ENCODE assay signal across 8 cellular contexts in the genomic region with DNA sequence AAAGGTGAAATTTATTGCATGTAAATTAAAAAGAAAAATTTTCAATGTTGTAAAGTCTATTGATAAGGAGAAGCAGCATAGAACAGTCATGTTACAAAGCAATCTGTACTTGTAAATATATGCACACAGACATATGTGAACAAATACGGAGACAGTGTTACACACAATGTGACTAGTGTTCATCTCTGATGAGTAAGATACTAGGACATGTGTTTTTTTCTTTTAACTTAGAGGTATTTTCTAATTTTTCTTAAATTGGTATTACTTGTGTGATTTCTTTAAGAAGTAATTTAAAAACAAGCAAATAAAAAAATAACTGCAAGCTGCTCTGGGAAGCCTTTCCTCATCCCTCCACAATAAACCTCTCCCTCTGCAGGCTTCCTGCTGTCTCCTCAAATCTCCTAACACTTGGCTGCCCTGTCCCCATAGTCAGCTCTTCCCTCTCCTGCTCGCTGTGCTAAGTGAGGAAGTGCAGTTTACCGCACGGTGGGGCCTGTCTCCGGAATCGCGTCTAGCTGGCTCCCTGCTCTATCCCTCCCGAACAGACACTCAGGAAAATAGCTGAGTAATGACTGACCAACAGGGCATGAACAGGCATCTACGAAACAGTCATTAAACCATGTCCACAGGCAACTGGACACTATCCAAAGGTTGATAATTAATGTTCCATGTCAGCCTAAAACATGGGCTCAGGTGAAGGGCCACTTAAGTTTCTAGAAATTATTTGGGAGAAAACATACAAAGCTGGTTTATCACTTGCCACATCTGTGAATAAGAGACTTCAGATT. TPM values are rescaled to one million over a fixed set of nuclear protein-coding genes. Genes with fewer than 3 reads are reported as not detected.
DNase-seq lines count a peak whose midpoint lies in the region; ATAC-seq, FAIRE-seq and TF ChIP-seq lines count a peak whose summit lies in the region.

No MANE protein-coding gene starts in this region.

- CTCF ChIA-PET in CD4-positive, alpha-beta memory T cell (lab: Charles Lee; ENCODE audit: partially characterized antibody): interaction anchor here (4.2 kb wide), 1 partner anchor 10 kb away, joined by 34 read pairs; no protein-coding TSS in a partner anchor

- peaks cover 19% of the 10 kb centered on the region for H3K4me1 Mint-ChIP-seq in glutamatergic neuron (ENCODE audit: low read depth, unreplicated experiment)
- H3K4me1 Mint-ChIP-seq in CD4-positive, alpha-beta memory T cell: no peaks in the 10 kb centered on the region

- peak overlapping the region; percentile 83 for H3K27ac Mint-ChIP-seq in glutamatergic neuron (ENCODE audit: unreplicated experiment)
- H3K27ac Mint-ChIP-seq in CD4-positive, alpha-beta memory T cell: peak overlapping the region in 1 of 7 donors; percentile 4

- no peaks in the 10 kb centered on the region for H3K36me3 ChIP-seq in HUES64 (ENCODE audit: insufficient read depth, low read length)
- no peaks in the 10 kb centered on the region for H3K36me3 ChIP-seq in pancreas
- no peaks in the 10 kb centered on the region for H3K36me3 ChIP-seq in CD4-positive, alpha-beta memory T cell (ENCODE audit: insufficient read depth, low read length)

- H3K27me3 ChIP-seq in HUES64 (ENCODE audit: insufficient read depth, low read length) (no peaks in the 10 kb centered on the region), pancreas (no peaks in the 10 kb centered on the region)
- H3K27me3 ChIP-seq in CD4-positive, alpha-beta memory T cell (ENCODE audit: insufficient read depth, low read length): no peaks in the 10 kb centered on the region

- H3K36me3 Mint-ChIP-seq in glutamatergic neuron (ENCODE audit: unreplicated experiment): no peaks in the 10 kb centered on the region
- H3K36me3 Mint-ChIP-seq in CD4-positive, alpha-beta memory T cell: no peaks in the 10 kb centered on the region

- H3K27me3 Mint-ChIP-seq in glutamatergic neuron (ENCODE audit: unreplicated experiment): no peaks in the 10 kb centered on the region
- H3K27me3 Mint-ChIP-seq in CD4-positive, alpha-beta memory T cell: peaks cover 0 to 12% of the 10 kb centered on the region in 2 donors

- POLR2A ChIA-PET in CD4-positive, alpha-beta memory T cell (lab: Charles Lee; ENCODE audit: partially characterized antibody): no interaction called here

- FAIRE-seq in pancreas (lab: Jason Lieb, UNC): no peak

- H3K4me3 Mint-ChIP-seq in glutamatergic neuron (ENCODE audit: unreplicated experiment): peak overlapping the region; percentile 27
- H3K4me3 Mint-ChIP-seq in CD4-positive, alpha-beta memory T cell: no peak overlapping the region

- WGBS in HUES64: 24% methylated on average over 9 of the region's 9 CpGs
- WGBS in pancreas, 2 donors: 6 to 7% methylated on average over 9 of the region's 9 CpGs

- intact Hi-C loops in pancreas (cut with DNase I): no loop called here
- intact Hi-C loops in CD4-positive, alpha-beta memory T cell (cut with micrococcal nuclease): no loop called here

- peak; percentile 56 for DNase-seq in AG09309 (ENCODE audit: low read depth)
- DNase-seq in glutamatergic neuron: peak; percentile 59
- peak in 4 of 6 donors; percentile 27 to 67 (median 53) for DNase-seq in pancreas
- no peak for DNase-seq in CD4-positive, alpha-beta memory T cell

- no peaks in the 10 kb centered on the region for H3K9me3 Mint-ChIP-seq in glutamatergic neuron (ENCODE audit: unreplicated experiment)
- no peaks in the 10 kb centered on the region for H3K9me3 Mint-ChIP-seq in CD4-positive, alpha-beta memory T cell

- ATAC-seq in pancreas (peak; percentile 88 to 96 (median 95)), HG02623 (IDR thresholded peaks at IDR 0.05; ENCODE audit: unreplicated experiment) (no peak), HG03097 (IDR thresholded peaks at IDR 0.05; ENCODE audit: low FRiP score, unreplicated experiment) (no peak)

- TF ChIP-seq CTCF in AG09309 (IDR thresholded peaks at IDR 0.05; ENCODE audit: control insufficient read depth, insufficient read depth, low read depth, low read length, missing control alignments) (peak; percentile 35), VCaP (conservative IDR thresholded peaks at IDR 0.05) (peak; percentile 29; the same call in 1 of the 2 replicates), glutamatergic neuron (IDR thresholded peaks at IDR 0.05; ENCODE audit: partially characterized antibody, unreplicated experiment) (no peak), pancreas (IDR thresholded peaks at IDR 0.05) (no peak)

- H3K27ac ChIP-seq in HUES64 (ENCODE audit: low read depth, low read length): peak overlapping the region; percentile 4; the same call in 1 of the 2 replicates
- H3K27ac ChIP-seq in VCaP: peak overlapping the region; percentile 71
- H3K27ac ChIP-seq in pancreas: peak overlapping the region in 2 of 4 donors; percentile 42 to 45
- H3K27ac ChIP-seq in CD4-positive, alpha-beta memory T cell (ENCODE audit: low read depth, low read length): no peak overlapping the region

- peak overlapping the region; percentile 17; the same call in 1 of the 2 replicates for H3K9ac ChIP-seq in HUES64 (ENCODE audit: low read depth, low read length)

- H3K9me3 ChIP-seq in HUES64 (ENCODE audit: insufficient read depth, low read depth, low read length) (no peaks in the 10 kb centered on the region), pancreas (no peaks in the 10 kb centered on the region)
- no peaks in the 10 kb centered on the region for H3K9me3 ChIP-seq in CD4-positive, alpha-beta memory T cell (ENCODE audit: control insufficient read depth in 1 of 2, low read length in 2 of 2)

- H3K4me3 ChIP-seq in AG09309 (ENCODE audit: control insufficient read depth, low read depth, low read length) (no peak overlapping the region), HUES64 (ENCODE audit: low read length) (no peak overlapping the region), pancreas (no peak overlapping the region)
- no peak overlapping the region for H3K4me3 ChIP-seq in CD4-positive, alpha-beta memory T cell (ENCODE audit: low read length in 2 of 2)

- H3K4me1 ChIP-seq in HUES64 (ENCODE audit: insufficient read depth, low read length) (peaks cover 9% of the 10 kb centered on the region), pancreas (peaks cover 0 to 18% (median 6%) of the 10 kb centered on the region in 3 donors)
- H3K4me1 ChIP-seq in CD4-positive, alpha-beta memory T cell (ENCODE audit: insufficient read depth, low read length): no peaks in the 10 kb centered on the region

RNA-seq across cellular contexts. Expression of a gene that starts 35.9 kb away (rescaled TPM):
- polyA plus RNA-seq in HUES64 (2013, experiment 1 of 2): 19.2 TPM
- polyA plus RNA-seq in HUES64 (2013, experiment 2 of 2): 25.7 TPM
- total RNA-seq in glutamatergic neuron (ENCODE audit: unreplicated experiment): 8.2 TPM
- total RNA-seq in pancreas: 10 to 100 TPM; 31.7 to 43.5 (median 38.8) TPM
- 10 to 100 TPM; 14.9 to 18.4 TPM for polyA plus RNA-seq in pancreas
- total RNA-seq in CD4-positive, alpha-beta memory T cell: 1 to 10 TPM; 2.0 to 2.2 TPM
- polyA plus RNA-seq in CD4-positive, alpha-beta memory T cell: under 1 TPM in 1 of 2 donors, not detected in 1; 0.21 TPM

RNA-seq across cellular contexts. Expression of a gene that starts 56.1 kb away (rescaled TPM):
- polyA plus RNA-seq in HUES64 (2013, experiment 1 of 2): 38.6 TPM
- polyA plus RNA-seq in HUES64 (2013, experiment 2 of 2): 48.1 TPM
- total RNA-seq in glutamatergic neuron (ENCODE audit: unreplicated experiment) (45.8 TPM), pancreas (10 to 100 TPM in 1 of 6 donors, 1 to 10 TPM in 4, under 1 TPM in 1; 0.79 to 20.8 (median 2.6) TPM)
- polyA plus RNA-seq in pancreas: 1 to 10 TPM; 4.3 to 4.8 TPM
- 10 to 100 TPM; 74.2 to 74.3 TPM for total RNA-seq in CD4-positive, alpha-beta memory T cell
- 100 to 1,000 TPM in 1 of 2 donors, 10 to 100 TPM in 1; 98.8 to 105 TPM for polyA plus RNA-seq in CD4-positive, alpha-beta memory T cell

Comparison
In these comparisons a context has a peak if more than half of its experiments do, and no peak if none do; other contexts are left out.
1. DNase-seq: peak in AG09309 (single experiment), glutamatergic neuron (single experiment) and pancreas (4 of 6); none in CD4-positive, alpha-beta memory T cell (0 of 5).
2. CTCF ChIP-seq: peak in AG09309 (single experiment) and VCaP (single experiment); none in glutamatergic neuron (single experiment) and pancreas (0 of 4).
3. ATAC-seq: peak in pancreas (4 of 4); none in HG02623 (single experiment) and HG03097 (single experiment).